ENCODE assay signal across 9 cellular contexts in the genomic region with DNA sequence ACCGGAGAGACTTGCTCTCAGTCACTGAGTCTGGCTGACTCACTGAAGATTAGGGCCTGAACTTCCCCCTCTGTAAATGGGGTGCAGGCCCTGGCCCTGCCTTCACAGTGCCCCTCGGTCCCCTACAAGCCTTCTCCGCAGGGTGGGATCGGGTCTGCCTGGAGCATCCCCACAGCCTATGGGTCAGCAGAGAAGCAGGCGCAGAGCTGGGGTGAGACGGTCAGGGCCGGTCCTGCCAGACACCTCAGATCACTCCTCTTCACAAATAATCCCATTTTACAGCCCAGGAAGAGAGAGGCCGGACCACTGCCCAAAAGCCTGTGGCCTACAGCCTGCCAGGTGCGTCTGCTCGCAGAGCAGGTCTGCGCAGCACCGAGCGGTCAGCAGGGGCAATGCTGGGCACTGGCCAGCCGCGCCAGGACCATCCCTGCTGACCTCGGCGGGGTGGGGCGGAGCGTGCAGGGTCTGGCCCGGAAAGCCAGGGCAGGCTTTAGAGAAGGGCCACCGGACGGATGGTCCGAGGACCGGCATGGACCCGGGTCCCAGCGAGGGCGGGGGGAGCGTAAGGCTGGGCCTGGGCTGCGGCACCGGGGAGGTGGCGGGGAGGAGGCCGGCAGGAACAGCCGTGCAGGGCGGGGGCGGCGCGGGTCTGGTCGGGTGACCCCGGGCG. TPM values are rescaled to one million over a fixed set of nuclear protein-coding genes. Genes with fewer than 3 reads are reported as not detected.
DNase-seq lines count a peak whose midpoint lies in the region; ATAC-seq and TF ChIP-seq lines count a peak whose summit lies in the region.
"Had no signal": no experiment of that assay in that cellular context is flagged by ENCODE, and none has a peak within 500 bp of the region (broad histone marks: within the 10 kb centered on the region; RNA-seq: fewer than 3 reads in every experiment).

No MANE protein-coding gene starts in this region.

- in situ Hi-C loops in KBM-7 (cut with MboI; ENCODE audit: low pct_unique_long_range_greater_than_20kb, low sequenced_read_pairs), result no loop called here

- no peak for TF ChIP-seq EP300 in suprapubic skin (IDR thresholded peaks at IDR 0.05)

- H3K27me3 ChIP-seq in body of pancreas, result no peaks in the 10 kb centered on the region
- H3K27me3 ChIP-seq in suprapubic skin, result peaks cover 7% of the 10 kb centered on the region

- H3K4me3 ChIP-seq in body of pancreas (peak overlapping the region in 1 of 2 donors; percentile 27), suprapubic skin (peak overlapping the region; percentile 70)

- DNase-seq in NCI-H146 (lab: John Stamatoyannopoulos, UW), result peak; percentile 54
- DNase-seq in NCI-H146 treated with DMSO at 0.1 percent for 48 hours (lab: John Stamatoyannopoulos, UW; ENCODE audit: unreplicated experiment), result no peak
- DNase-seq in body of pancreas, result peak in 1 of 4 donors; percentile 44
- no peak for DNase-seq in left lobe of liver (ENCODE audit: low spot score)
- no peak for DNase-seq in suprapubic skin (ENCODE audit: low spot score in 2 of 2)
- no peak for DNase-seq in SW 1271 (lab: John Stamatoyannopoulos, UW)
- DNase-seq in islet precursor cell, result no peak
- DNase-seq in KBM-7, result no peak
- DNase-seq: activated CD8-positive, alpha-beta memory T cell treated with anti-CD3 and anti-CD28 coated beads, Interleukin-2, amount 50 U/mL, for 48 hours had no signal

- TF ChIP-seq CTCF in body of pancreas (IDR thresholded peaks at IDR 0.05) (peak in 2 of 7 experiments; percentile 4 to 12), suprapubic skin (IDR thresholded peaks at IDR 0.05) (no peak)

- intact Hi-C loops in body of pancreas (cut with DNase I), result no loop called here

- ATAC-seq in body of pancreas, result peak; percentile 32
- ATAC-seq in left lobe of liver, result peak; percentile 14

- H3K9me3 ChIP-seq in body of pancreas, result no peaks in the 10 kb centered on the region
- H3K9me3 ChIP-seq in suprapubic skin, result no peaks in the 10 kb centered on the region

- WGBS in body of pancreas, 2 donors, result 24 to 67% methylated on average over 6 to 33 of the region's 40 CpGs
- 79% methylated on average over 7 of the region's 40 CpGs for WGBS in suprapubic skin

- H3K27ac ChIP-seq in body of pancreas (no peak overlapping the region), suprapubic skin (no peak overlapping the region)

- TF ChIP-seq POLR2A in body of pancreas (IDR thresholded peaks at IDR 0.05) (no peak), suprapubic skin (IDR thresholded peaks at IDR 0.05) (no peak)

- H3K4me1 ChIP-seq in body of pancreas, result peaks cover 29% of the 10 kb centered on the region
- peaks cover 57% of the 10 kb centered on the region for H3K4me1 ChIP-seq in suprapubic skin

- H3K36me3 ChIP-seq in body of pancreas (replicated peaks in 1 of 2; ENCODE audit: insufficient read depth in 1 of 2, low read depth in 2 of 2) (no peaks in the 10 kb centered on the region), suprapubic skin (no peaks in the 10 kb centered on the region)

RNA-seq across cellular contexts. Expression of gene SEPTIN5, which starts 0.5 kb away (rescaled TPM):
- total RNA-seq in body of pancreas, result 10 to 100 TPM; 15.0 to 15.2 TPM
- 1.1 TPM for total RNA-seq in left lobe of liver
- 100 to 1,000 TPM in 3 of 4 donors, 10 to 100 TPM in 1; 89.0 to 147 (median 129) TPM for total RNA-seq in suprapubic skin

RNA-seq across cellular contexts. Expression of gene GP1BB, which starts 9.6 kb away (rescaled TPM):
- total RNA-seq in body of pancreas (10 to 100 TPM in 1 of 2 donors, 1 to 10 TPM in 1; 6.2 to 29.7 TPM), left lobe of liver (0.75 TPM), suprapubic skin (10 to 100 TPM; 14.7 to 28.7 (median 19.4) TPM)

RNA-seq across cellular contexts. Expression of gene TBX1, which starts 46.8 kb away (rescaled TPM):
- total RNA-seq in body of pancreas (1 to 10 TPM in 1 of 2 donors, not detected in 1; 1.0 TPM), left lobe of liver (0.40 TPM), suprapubic skin (1 to 10 TPM; 1.6 to 7.0 (median 4.8) TPM)

Comparison
In these comparisons a context has a peak if more than half of its experiments do, and no peak if none do; other contexts are left out.
1. RNA of gene SEPTIN5, which starts 0.5 kb away (total RNA-seq): 89.0 to 147 TPM in suprapubic skin; 15.0 to 15.2 TPM in body of pancreas and 1.1 TPM in left lobe of liver (single experiment); every median in the first group is over 4 times any median in the second.